ENCODE assay signal across 9 cellular contexts in genomic region chr3:154708554-154708953, GRCh38.
"Had no signal": no experiment of that assay in that cellular context is flagged by ENCODE, and none has a peak within 500 bp of the region (broad histone marks: within the 10 kb centered on the region; RNA-seq: fewer than 3 reads in every experiment).

No MANE protein-coding gene starts in this region.

- H3K9me3 ChIP-seq: HAP-1 had no signal

- H3K27ac ChIP-seq: KMS-11 had no signal

- H3K4me3 ChIP-seq: GM23338, HAP-1 had no signal

- H3K9ac ChIP-seq: KMS-11 had no signal

- H2AFZ ChIP-seq: GM23338 had no signal

- H3K36me3 ChIP-seq: HAP-1 had no signal

- DNase-seq: H7, HFFc6, Karpas-422, KBM-7 had no signal

- FAIRE-seq: HTR-8/SVneo had no signal

- ATAC-seq: GM23338, HCT116 had no signal

- H3K4me2 ChIP-seq: GM23338, KMS-11 had no signal

- H3K4me1 ChIP-seq: HAP-1 had no signal
